1 cellular context compared by ENCODE assay signal in genomic region chr3:152474585-152474984, GRCh38.
TF ChIP-seq lines count a peak whose summit lies in the region.

No MANE protein-coding gene starts in this region.

TF ChIP-seq in GM12878, 131 proteins besides CTCF, POLR2A, EP300 and RAD21 (continued from another document):
- no peak for TF ChIP-seq PKNOX1 (IDR thresholded peaks at IDR 0.05)
- no peak for TF ChIP-seq BACH1 (IDR thresholded peaks at IDR 0.05; ENCODE audit: borderline replicate concordance)
- TF ChIP-seq POLR2AphosphoS5 (IDR thresholded peaks at IDR 0.05; ENCODE audit: low read length) = no peak
- no peak for TF ChIP-seq MXI1 (IDR thresholded peaks at IDR 0.05; ENCODE audit: low read depth, low read length)
- TF ChIP-seq NR2C2 (IDR thresholded peaks at IDR 0.05; ENCODE audit: borderline replicate concordance, control insufficient read depth, insufficient read length, low read depth) = no peak
- peak; percentile 79 for TF ChIP-seq ATF7 (IDR thresholded peaks at IDR 0.05; ENCODE audit: low read depth)
- peak; percentile 69 for TF ChIP-seq FOXM1 (IDR thresholded peaks at IDR 0.05; ENCODE audit: low read depth, low read length)
- no peak for TF ChIP-seq CREB1 (IDR thresholded peaks at IDR 0.05; ENCODE audit: low read depth)
- no peak for TF ChIP-seq RAD51 (IDR thresholded peaks at IDR 0.05)
- no peak for TF ChIP-seq WRNIP1 (IDR thresholded peaks at IDR 0.05; ENCODE audit: borderline replicate concordance, low read depth, low read length)
- TF ChIP-seq SKIL (IDR thresholded peaks at IDR 0.05; ENCODE audit: low read depth, poor library complexity, severe bottlenecking) = no peak
- TF ChIP-seq CEBPZ (IDR thresholded peaks at IDR 0.05; ENCODE audit: low read depth, low read length) = no peak
- 0 out of 2 replicates have a peak, but pooled peaks have one; percentile 14 for TF ChIP-seq IRF4 (IDR thresholded peaks at IDR 0.05; ENCODE audit: low read depth, low read length)
- no peak for TF ChIP-seq CBFB (IDR thresholded peaks at IDR 0.05; ENCODE audit: low read depth)
- TF ChIP-seq KAT2A (conservative IDR thresholded peaks at IDR 0.05; ENCODE audit: control insufficient read depth, low read depth, low read length) = no peak
- no peak for TF ChIP-seq BCL11A (IDR thresholded peaks at IDR 0.05; ENCODE audit: low read depth, low read length)
- no peak for TF ChIP-seq GATAD2B (conservative IDR thresholded peaks at IDR 0.05; ENCODE audit: low read depth)
